In genomic region chr14:61551419-61551818, GRCh38 we compare ENCODE assay signal across 14 cellular contexts.
DNase-seq lines count a peak whose midpoint lies in the region; ATAC-seq and TF ChIP-seq lines count a peak whose summit lies in the region.
"Had no signal": no experiment of that assay in that cellular context is flagged by ENCODE, and none has a peak within 500 bp of the region (broad histone marks: within the 10 kb centered on the region; RNA-seq: fewer than 3 reads in every experiment).

No MANE protein-coding gene starts in this region.

- peak overlapping the region in 6 of 7 donors; percentile 38 to 99 (median 92) for H3K27ac Mint-ChIP-seq in CD14-positive monocyte
- peak overlapping the region; percentile 81 to 87 for H3K27ac Mint-ChIP-seq in activated naive CD4-positive, alpha-beta T cell treated with anti-CD3 and anti-CD28 coated beads, Interleukin-2, amount 50 U/mL, for 72 hours
- peak overlapping the region; percentile 99 to 100 for H3K27ac Mint-ChIP-seq in natural killer cell treated with Interleukin-12 subunit alpha and Interleukin-12 subunit beta and Interleukin-15 and Interleukin-18, amount 100 ng/mL, for 72 hours
- no peak overlapping the region for H3K27ac Mint-ChIP-seq in mesothelial cell of epicardium

- CTCF ChIA-PET in HEK293 (lab: Yijun Ruan, JAX): no interaction called here

- H3K9me3 ChIP-seq in HEK293 (ENCODE audit: control insufficient read depth, insufficient read depth, low read depth, low read length): no peaks in the 10 kb centered on the region

- TF ChIP-seq CTCF in CD14-positive monocyte (IDR thresholded peaks at IDR 0.05) (no peak), HEK293 (tag by site-specific recombination; IDR thresholded peaks at IDR 0.05) (no peak), mesothelial cell of epicardium (IDR thresholded peaks at IDR 0.05; ENCODE audit: unreplicated experiment) (no peak)

- no peak overlapping the region for H3K4me3 Mint-ChIP-seq in CD14-positive monocyte
- H3K4me3 Mint-ChIP-seq in natural killer cell treated with Interleukin-12 subunit alpha and Interleukin-12 subunit beta and Interleukin-15 and Interleukin-18, amount 100 ng/mL, for 72 hours: peak overlapping the region; percentile 78
- no peak overlapping the region for H3K4me3 Mint-ChIP-seq in mesothelial cell of epicardium

- peaks cover 42 to 44% of the 10 kb centered on the region in 2 donors for H3K36me3 Mint-ChIP-seq in CD14-positive monocyte
- peaks cover 53 to 83% of the 10 kb centered on the region in 2 donors for H3K36me3 Mint-ChIP-seq in activated naive CD4-positive, alpha-beta T cell treated with anti-CD3 and anti-CD28 coated beads, Interleukin-2, amount 50 U/mL, for 72 hours
- H3K36me3 Mint-ChIP-seq in natural killer cell treated with Interleukin-12 subunit alpha and Interleukin-12 subunit beta and Interleukin-15 and Interleukin-18, amount 100 ng/mL, for 72 hours: peaks cover 40% of the 10 kb centered on the region
- no peaks in the 10 kb centered on the region for H3K36me3 Mint-ChIP-seq in mesothelial cell of epicardium

- H3K4me3 ChIP-seq in HEK293 (ENCODE audit: low read depth, low read length): no peak overlapping the region

- peak; percentile 27 to 82 for ATAC-seq in activated naive CD4-positive, alpha-beta T cell treated with anti-CD3 and anti-CD28 coated beads, Interleukin-2, amount 50 U/mL, for 72 hours
- ATAC-seq in natural killer cell treated with Interleukin-12 subunit alpha and Interleukin-12 subunit beta and Interleukin-15 and Interleukin-18, amount 100 ng/mL, for 72 hours: peak; percentile 61 to 63

- no peaks in the 10 kb centered on the region for H3K4me1 ChIP-seq in HEK293 (ENCODE audit: control insufficient read depth, insufficient read depth, low read length)

- H3K4me1 Mint-ChIP-seq in CD14-positive monocyte (peaks cover 57% of the 10 kb centered on the region), mesothelial cell of epicardium (peaks cover 15% of the 10 kb centered on the region)
- peaks cover 85 to 88% of the 10 kb centered on the region in 2 donors for H3K4me1 Mint-ChIP-seq in natural killer cell treated with Interleukin-12 subunit alpha and Interleukin-12 subunit beta and Interleukin-15 and Interleukin-18, amount 100 ng/mL, for 72 hours (ENCODE audit: low read depth in 2 of 2)

- H3K27me3 Mint-ChIP-seq in CD14-positive monocyte (ENCODE audit: low read depth in 3 of 3) (peaks cover 0 to 2% (median 0%) of the 10 kb centered on the region in 3 donors), mesothelial cell of epicardium (ENCODE audit: low read depth) (no peaks in the 10 kb centered on the region)
- H3K27me3 Mint-ChIP-seq in natural killer cell treated with Interleukin-12 subunit alpha and Interleukin-12 subunit beta and Interleukin-15 and Interleukin-18, amount 100 ng/mL, for 72 hours: no peaks in the 10 kb centered on the region

- H3K27ac ChIP-seq in HEK293 (ENCODE audit: extremely low read depth, low read depth, low read length): no peak overlapping the region

- DNase-seq in CD14-positive monocyte (ENCODE audit: low spot score): no peak
- no peak for DNase-seq in activated naive CD4-positive, alpha-beta T cell treated with anti-CD3 and anti-CD28 coated beads, Interleukin-2, amount 50 U/mL, for 72 hours (ENCODE audit: low spot score in 2 of 2)
- DNase-seq in natural killer cell treated with Interleukin-12 subunit alpha and Interleukin-12 subunit beta and Interleukin-15 and Interleukin-18, amount 100 ng/mL, for 72 hours (ENCODE audit: low spot score): peak; percentile 78
- no peak for DNase-seq in anterior cingulate cortex (lab: John Stamatoyannopoulos, UW)
- no peak for DNase-seq in NCI-H345 treated with DMSO at 0.1 percent for 48 hours (lab: John Stamatoyannopoulos, UW; ENCODE audit: unreplicated experiment)
- DNase-seq in mesothelial cell of epicardium (ENCODE audit: low spot score in 2 of 2, unreplicated experiment in 2 of 2): no peak
- DNase-seq in stimulated activated CD4-positive, alpha-beta T cell treated with anti-CD3 and anti-CD28 coated beads, Interleukin-4, amount 100 ng/mL, for 4 hours: no peak
- DNase-seq: activated CD4-positive, CD25-positive, alpha-beta regulatory T cell; activated gamma-delta T cell treated with Interleukin-2 at 50 U/mL for 16 hours; caudate nucleus; erythroblast; glutamatergic neuron; NK-92 treated with Interleukin-12 subunit alpha and Interleukin-12 subunit beta, amount 100 ng/mL, for 24 hours had no signal

- intact Hi-C loops in CD14-positive monocyte (cut with micrococcal nuclease): loop anchor here in 1 of 2 donors (5.0 kb wide), 2 partner anchors 41 to 74 kb away; no protein-coding TSS in a partner anchor

- H3K36me3 ChIP-seq in HEK293 (ENCODE audit: control insufficient read depth in 2 of 2, insufficient read depth in 1 of 2, low read length in 2 of 2): peaks cover 0 to 22% of the 10 kb centered on the region in 2 experiments

- POLR2A ChIA-PET in HEK293 (lab: Yijun Ruan, JAX): no interaction called here

- peaks cover 0 to 2% (median 0%) of the 10 kb centered on the region in 7 donors for H3K9me3 Mint-ChIP-seq in CD14-positive monocyte
- peaks cover 8 to 9% of the 10 kb centered on the region in 2 donors for H3K9me3 Mint-ChIP-seq in activated naive CD4-positive, alpha-beta T cell treated with anti-CD3 and anti-CD28 coated beads, Interleukin-2, amount 50 U/mL, for 72 hours
- H3K9me3 Mint-ChIP-seq in natural killer cell treated with Interleukin-12 subunit alpha and Interleukin-12 subunit beta and Interleukin-15 and Interleukin-18, amount 100 ng/mL, for 72 hours: peaks cover 6% of the 10 kb centered on the region
- no peaks in the 10 kb centered on the region for H3K9me3 Mint-ChIP-seq in mesothelial cell of epicardium

TF ChIP-seq in HEK293, 187 proteins besides CTCF, POLR2A, EP300 and RAD21:
- no peak for TF ChIP-seq ZNF514 (tag by site-specific recombination; IDR thresholded peaks at IDR 0.05)
- TF ChIP-seq ZNF707 (tag by site-specific recombination; IDR thresholded peaks at IDR 0.05): no peak
- peak; percentile 45; the same call in 1 of the 2 replicates for TF ChIP-seq ZNF394 (tag by site-specific recombination; IDR thresholded peaks at IDR 0.05; ENCODE audit: borderline replicate concordance)
- TF ChIP-seq ZNF26 (tag by site-specific recombination; IDR thresholded peaks at IDR 0.05): no peak
- no peak for TF ChIP-seq ZNF2 (tag by site-specific recombination; IDR thresholded peaks at IDR 0.05)
